Comparison of ENCODE assay signal across 8 cellular contexts in the genomic region with DNA sequence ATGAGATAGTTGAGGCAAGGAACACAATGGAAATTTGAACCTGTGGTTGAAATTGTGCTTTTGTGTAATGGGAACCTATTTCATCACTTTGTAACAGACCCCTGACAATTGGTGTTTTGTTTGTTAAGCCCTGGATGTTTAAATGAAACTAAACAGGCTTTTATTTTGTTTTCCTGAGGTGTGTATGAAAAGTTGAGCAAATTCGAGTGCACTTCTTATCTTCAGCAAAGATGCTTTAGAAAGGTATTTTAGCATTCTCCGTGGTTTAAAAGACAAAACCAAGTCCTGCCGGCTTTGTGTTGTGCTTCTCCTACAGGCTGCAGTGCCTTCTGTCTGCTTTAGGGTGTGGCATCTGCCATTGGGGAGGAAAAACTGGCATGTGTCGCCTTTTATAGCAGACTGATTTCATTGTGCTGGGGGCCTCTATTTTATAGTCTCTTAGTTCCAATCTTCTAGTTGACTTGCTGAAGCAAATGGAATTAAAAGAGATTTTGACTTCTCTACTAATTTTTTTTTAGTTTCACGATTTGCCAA. TPM values are rescaled to one million over a fixed set of nuclear protein-coding genes. Genes with fewer than 3 reads are reported as not detected.
A peak's percentile ranks its signal among the peaks of the same experiment; 100 is the strongest.
DNase-seq lines count a peak whose midpoint lies in the region; TF ChIP-seq lines count a peak whose summit lies in the region.

No MANE protein-coding gene starts in this region.

- DNase-seq in GM03348 (ENCODE audit: low spot score) (peak; percentile 39), NCI-H2171 treated with DMSO at 0.1 percent for 48 hours (lab: John Stamatoyannopoulos, UW) (peak; percentile 83), colonic mucosa (peak; percentile 62), progenitor cell of endocrine pancreas (ENCODE audit: low spot score, unreplicated experiment) (no peak), AG08396 (ENCODE audit: low spot score) (no peak), trophoblast cell (no peak), NOMO-1 treated with DMSO at 0.1 percent for 48 hours (lab: John Stamatoyannopoulos, UW; ENCODE audit: unreplicated experiment) (no peak), SIG-M5 (lab: John Stamatoyannopoulos, UW) (no peak)

- H4K91ac ChIP-seq in trophoblast cell (ENCODE audit: low read depth, low read length) = no peak overlapping the region

- H3K4me3 ChIP-seq in colonic mucosa (no peak overlapping the region), trophoblast cell (ENCODE audit: low read depth, low read length) (no peak overlapping the region)

- no peaks in the 10 kb centered on the region for H3K27me3 Mint-ChIP-seq in progenitor cell of endocrine pancreas

- peak overlapping the region; percentile 89 for H3K27ac Mint-ChIP-seq in progenitor cell of endocrine pancreas

- intact Hi-C loops in colonic mucosa (cut with DNase I) = loop anchor here (5.0 kb wide), 1 partner anchor 83 kb away; no protein-coding TSS in a partner anchor

- peak overlapping the region; percentile 50 for H3K4me3 Mint-ChIP-seq in progenitor cell of endocrine pancreas (ENCODE audit: low read depth)

- no peaks in the 10 kb centered on the region for H3K36me3 ChIP-seq in colonic mucosa
- no peaks in the 10 kb centered on the region for H3K36me3 ChIP-seq in trophoblast cell (ENCODE audit: control insufficient read depth in 1 of 2, insufficient read depth in 2 of 2, low read length in 2 of 2)

- H3K18ac ChIP-seq in trophoblast cell (ENCODE audit: low read length) = no peak overlapping the region

- no CpG with 5 or more reads among the region's 5 CpGs for WGBS in trophoblast cell (ENCODE audit: extremely low coverage, insufficient coverage, insufficient read length)

- H3K9me3 Mint-ChIP-seq in progenitor cell of endocrine pancreas (ENCODE audit: low read depth) = no peaks in the 10 kb centered on the region

- no peak overlapping the region for H2AK5ac ChIP-seq in trophoblast cell (ENCODE audit: low read length)

- H3K27ac ChIP-seq in colonic mucosa (no peak overlapping the region), trophoblast cell (ENCODE audit: low read depth, low read length) (no peak overlapping the region)

- H4K8ac ChIP-seq in trophoblast cell (ENCODE audit: low read depth, low read length) = no peak overlapping the region

- H3K9me3 ChIP-seq in colonic mucosa (no peaks in the 10 kb centered on the region), trophoblast cell (ENCODE audit: insufficient read depth, low read depth, low read length) (no peaks in the 10 kb centered on the region)

- H2BK5ac ChIP-seq in trophoblast cell (ENCODE audit: low read depth, low read length, poor library complexity) = no peak overlapping the region

- no peak overlapping the region for H3K14ac ChIP-seq in trophoblast cell (ENCODE audit: low read length)

- H2BK120ac ChIP-seq in trophoblast cell (ENCODE audit: insufficient read depth, low read length, poor library complexity) = no peak overlapping the region

- peaks cover 27% of the 10 kb centered on the region for H3K79me2 ChIP-seq in trophoblast cell (ENCODE audit: control insufficient read depth, insufficient read depth, low read length, poor library complexity)

- H3K79me1 ChIP-seq in trophoblast cell (ENCODE audit: low read length) = peaks cover 31% of the 10 kb centered on the region

- H2BK12ac ChIP-seq in trophoblast cell (ENCODE audit: low read length) = no peak overlapping the region

- H3K4me1 ChIP-seq in colonic mucosa (peaks cover 8% of the 10 kb centered on the region), trophoblast cell (ENCODE audit: control insufficient read depth in 1 of 2, insufficient read depth in 2 of 2, low read length in 2 of 2) (no peaks in the 10 kb centered on the region)

- H3K23ac ChIP-seq in trophoblast cell (ENCODE audit: low read length) = no peak overlapping the region

- H2AFZ ChIP-seq in trophoblast cell (ENCODE audit: insufficient read depth, low read length, poor library complexity) = no peak overlapping the region

- peaks cover 38% of the 10 kb centered on the region for H3K4me1 Mint-ChIP-seq in progenitor cell of endocrine pancreas (ENCODE audit: low read depth)

- H3K27me3 ChIP-seq in colonic mucosa (no peaks in the 10 kb centered on the region), trophoblast cell (ENCODE audit: insufficient read depth, low read length) (no peaks in the 10 kb centered on the region)

- H3K36me3 Mint-ChIP-seq in progenitor cell of endocrine pancreas (ENCODE audit: insufficient read depth) = no peaks in the 10 kb centered on the region

- H3K9ac ChIP-seq in colonic mucosa (ENCODE audit: low read depth in 2 of 2, low read length in 2 of 2) = peak overlapping the region in 1 of 2 donors; percentile 31
- H3K9ac ChIP-seq in trophoblast cell (ENCODE audit: low read length) = no peak overlapping the region

- no peak overlapping the region for H3K4me2 ChIP-seq in trophoblast cell (ENCODE audit: low read length)

- TF ChIP-seq CTCF in colonic mucosa (IDR thresholded peaks at IDR 0.05) (no peak), progenitor cell of endocrine pancreas (IDR thresholded peaks at IDR 0.05; ENCODE audit: unreplicated experiment) (no peak)

- no peak overlapping the region for H4K12ac ChIP-seq in trophoblast cell (ENCODE audit: low read depth, low read length)

- H3K4ac ChIP-seq in trophoblast cell (ENCODE audit: low read depth, low read length) = no peak overlapping the region

RNA-seq across cellular contexts. Expression of gene ARID1B, which starts 2.2 kb away (rescaled TPM):
- 10 to 100 TPM; 61.3 to 71.5 TPM for total RNA-seq in colonic mucosa
- total RNA-seq in progenitor cell of endocrine pancreas = 152 and 153 TPM in 2 replicates
- polyA plus RNA-seq in trophoblast cell (2013) = 38.2 and 38.3 TPM in 2 replicates

Comparison
In these comparisons a context has a peak if more than half of its experiments do, and no peak if none do; other contexts are left out.
1. DNase-seq: peak in GM03348 (single experiment), NCI-H2171 treated with DMSO at 0.1 percent for 48 hours (single experiment) and colonic mucosa (single experiment); none in progenitor cell of endocrine pancreas (single experiment), AG08396 (single experiment), trophoblast cell (0 of 2), NOMO-1 treated with DMSO at 0.1 percent for 48 hours (single experiment) and SIG-M5 (single experiment).